9 cellular contexts compared by ENCODE assay signal in the genomic region with DNA sequence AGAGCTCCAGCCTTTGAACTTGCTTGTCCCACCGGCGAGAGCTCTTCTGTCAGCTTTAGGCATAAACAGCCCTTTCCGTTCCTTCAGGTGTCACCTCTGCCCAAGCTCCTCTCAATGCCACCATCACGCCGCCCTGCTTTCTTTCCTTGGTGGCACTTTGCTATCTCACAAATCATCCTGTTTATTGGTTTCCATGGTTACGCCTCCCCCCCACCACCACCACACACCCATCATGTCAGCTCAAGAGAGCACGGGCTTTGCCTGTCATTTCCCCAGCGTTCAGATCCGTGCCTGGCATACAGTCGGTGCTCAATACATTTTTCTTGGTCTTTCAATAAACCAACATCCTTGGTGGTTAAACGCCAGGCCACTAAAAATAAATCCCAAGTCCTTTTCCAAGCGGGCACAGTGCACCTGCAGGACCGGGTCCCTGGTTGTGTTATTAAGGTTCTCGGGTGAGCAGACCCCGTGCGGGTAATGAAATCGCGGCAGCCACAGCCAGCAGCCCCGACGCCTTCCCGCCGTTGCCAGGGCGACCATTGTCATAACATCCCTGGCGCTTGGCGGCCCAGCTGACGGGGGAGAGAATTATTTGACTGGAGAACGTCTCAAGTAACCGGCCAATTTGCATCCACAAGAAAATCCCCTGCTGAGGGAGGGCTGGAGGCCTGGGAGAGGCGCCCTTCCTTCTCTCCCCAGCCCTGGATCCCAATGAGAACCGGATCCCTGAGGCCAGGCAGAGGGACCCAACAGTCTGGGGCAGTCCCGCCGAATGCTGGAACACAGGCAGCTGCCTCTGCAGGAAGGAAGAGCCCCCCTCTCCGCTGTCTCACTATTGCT.
DNase-seq lines count a peak whose midpoint lies in the region; ATAC-seq and TF ChIP-seq lines count a peak whose summit lies in the region.
"Had no signal": no experiment of that assay in that cellular context is flagged by ENCODE, and none has a peak within 500 bp of the region (broad histone marks: within the 10 kb centered on the region; RNA-seq: fewer than 3 reads in every experiment).

No MANE protein-coding gene starts in this region.

- peak overlapping the region; percentile 66 for H3K4me3 Mint-ChIP-seq in CD4-positive, alpha-beta T cell

- ATAC-seq in CD4-positive, alpha-beta T cell (ENCODE audit: poor library complexity): peak; percentile 69
- ATAC-seq in HG02840 (IDR thresholded peaks at IDR 0.05; ENCODE audit: low FRiP score, unreplicated experiment): no peak
- no peak for ATAC-seq in gastroesophageal sphincter

- TF ChIP-seq EP300 in gastroesophageal sphincter (IDR thresholded peaks at IDR 0.05): no peak

- DNase-seq in CD4-positive, alpha-beta T cell: peak in 9 of 10 experiments; percentile 2 to 62 (median 15)
- DNase-seq in LHCN-M2 (ENCODE audit: low read depth) (peak; percentile 13), fibroblast of lung (ENCODE audit: low read depth in 2 of 2) (peak; percentile 2 to 53), LoVo (ENCODE audit: low spot score) (no peak)
- DNase-seq in activated CD4-positive, alpha-beta T cell treated with anti-CD3 and anti-CD28 coated beads for 4 hours: peak; percentile 7 to 12
- peak; percentile 23 for DNase-seq in stimulated activated CD4-positive, alpha-beta T cell treated with anti-CD3 and anti-CD28 coated beads, Interleukin-4, amount 100 ng/mL, for 24 hours

- H3K4me2 ChIP-seq in fibroblast of lung (ENCODE audit: extremely low read depth, insufficient read depth, low read length): peak overlapping the region; percentile 23

- H2AFZ ChIP-seq in fibroblast of lung (ENCODE audit: low read length): no peak overlapping the region

- no peaks in the 10 kb centered on the region for H3K4me1 ChIP-seq in fibroblast of lung (ENCODE audit: control insufficient read depth, extremely low read depth, insufficient read depth, low read length)
- H3K4me1 ChIP-seq in gastroesophageal sphincter: no peaks in the 10 kb centered on the region
- H3K4me1 ChIP-seq: right lobe of liver had no signal

- no peaks in the 10 kb centered on the region for H3K36me3 ChIP-seq in fibroblast of lung (ENCODE audit: control insufficient read depth, insufficient read depth, low read length)
- H3K36me3 ChIP-seq in gastroesophageal sphincter: no peaks in the 10 kb centered on the region
- H3K36me3 ChIP-seq: right lobe of liver had no signal

- H3K27ac ChIP-seq in CD4-positive, alpha-beta T cell (ENCODE audit: low read depth, low read length): no peak overlapping the region
- no peak overlapping the region for H3K27ac ChIP-seq in fibroblast of lung (ENCODE audit: insufficient read depth, low read length)
- no peak overlapping the region for H3K27ac ChIP-seq in gastroesophageal sphincter
- H3K27ac ChIP-seq: right lobe of liver had no signal

- no peaks in the 10 kb centered on the region for H4K20me1 ChIP-seq in fibroblast of lung (ENCODE audit: control insufficient read depth, extremely low read depth, insufficient read depth, low read length)

- no peaks in the 10 kb centered on the region for H3K9me3 Mint-ChIP-seq in CD4-positive, alpha-beta T cell

- H3K9me3 ChIP-seq in CD4-positive, alpha-beta T cell (ENCODE audit: control insufficient read depth, low read length): no peaks in the 10 kb centered on the region
- H3K9me3 ChIP-seq in fibroblast of lung (ENCODE audit: control insufficient read depth, insufficient read depth, low read depth, low read length): no peaks in the 10 kb centered on the region
- no peaks in the 10 kb centered on the region for H3K9me3 ChIP-seq in gastroesophageal sphincter
- H3K9me3 ChIP-seq: right lobe of liver had no signal

- H3K36me3 Mint-ChIP-seq in CD4-positive, alpha-beta T cell (ENCODE audit: low read depth): no peaks in the 10 kb centered on the region

- H3K79me2 ChIP-seq in fibroblast of lung (ENCODE audit: control insufficient read depth, insufficient read depth, low read length): no peaks in the 10 kb centered on the region

- TF ChIP-seq POLR2A in gastroesophageal sphincter (IDR thresholded peaks at IDR 0.05): no peak

- H3K4me3 ChIP-seq in fibroblast of lung (replicated peaks in 1 of 4; ENCODE audit: control extremely low read depth in 1 of 4, insufficient read depth in 1 of 4, low read depth in 3 of 4, low read length in 4 of 4) (no peak overlapping the region), gastroesophageal sphincter (no peak overlapping the region)
- H3K4me3 ChIP-seq: right lobe of liver had no signal

- H3K27me3 ChIP-seq in CD4-positive, alpha-beta T cell (ENCODE audit: control insufficient read depth, insufficient read depth, low read length): peaks cover 14% of the 10 kb centered on the region
- H3K27me3 ChIP-seq in fibroblast of lung (ENCODE audit: control insufficient read depth, insufficient read depth, low read length): no peaks in the 10 kb centered on the region
- peaks cover 51% of the 10 kb centered on the region for H3K27me3 ChIP-seq in gastroesophageal sphincter
- H3K27me3 ChIP-seq: right lobe of liver had no signal

- WGBS in gastroesophageal sphincter (ENCODE audit: low coverage in 1 of 2), 2 donors: 32 to 34% methylated on average over 12 to 18 of the region's 33 CpGs

- CTCF ChIA-PET in CD4-positive, alpha-beta T cell (lab: Charles Lee): interaction anchor here (0.9 to 2.5 kb wide), 5 partner anchors 17 to 184 kb away, joined by 3 to 8 read pairs (median 4); no protein-coding TSS in a partner anchor

- H3K4me1 Mint-ChIP-seq in CD4-positive, alpha-beta T cell (ENCODE audit: low read depth): peaks cover 6% of the 10 kb centered on the region

- intact Hi-C loops in CD4-positive, alpha-beta T cell (cut with DNase I, micrococcal nuclease): loop anchor here (2.0 to 10.0 kb wide), 5 partner anchors 156 to 1669 kb away; a partner anchor contains a TSS

- POLR2A ChIA-PET in CD4-positive, alpha-beta T cell (lab: Charles Lee): interaction anchor here (1.3 kb wide), 1 partner anchor 159 kb away, joined by 4 read pairs; no protein-coding TSS in a partner anchor

- H3K9ac ChIP-seq in fibroblast of lung (ENCODE audit: insufficient read depth, low read length): no peak overlapping the region

- H3K27me3 Mint-ChIP-seq in CD4-positive, alpha-beta T cell: peaks cover 30% of the 10 kb centered on the region

- peak overlapping the region; percentile 79 for H3K27ac Mint-ChIP-seq in CD4-positive, alpha-beta T cell

- no peak for TF ChIP-seq CTCF in CD4-positive, alpha-beta T cell (IDR thresholded peaks at IDR 0.05)
- TF ChIP-seq CTCF in fibroblast of lung (conservative IDR thresholded peaks at IDR 0.05 in 1 of 2, IDR thresholded peaks at IDR 0.05 in 1 of 2; ENCODE audit: low read depth in 1 of 2, low read length in 2 of 2): no peak
- no peak for TF ChIP-seq CTCF in gastroesophageal sphincter (IDR thresholded peaks at IDR 0.05)
